In the genomic region with DNA sequence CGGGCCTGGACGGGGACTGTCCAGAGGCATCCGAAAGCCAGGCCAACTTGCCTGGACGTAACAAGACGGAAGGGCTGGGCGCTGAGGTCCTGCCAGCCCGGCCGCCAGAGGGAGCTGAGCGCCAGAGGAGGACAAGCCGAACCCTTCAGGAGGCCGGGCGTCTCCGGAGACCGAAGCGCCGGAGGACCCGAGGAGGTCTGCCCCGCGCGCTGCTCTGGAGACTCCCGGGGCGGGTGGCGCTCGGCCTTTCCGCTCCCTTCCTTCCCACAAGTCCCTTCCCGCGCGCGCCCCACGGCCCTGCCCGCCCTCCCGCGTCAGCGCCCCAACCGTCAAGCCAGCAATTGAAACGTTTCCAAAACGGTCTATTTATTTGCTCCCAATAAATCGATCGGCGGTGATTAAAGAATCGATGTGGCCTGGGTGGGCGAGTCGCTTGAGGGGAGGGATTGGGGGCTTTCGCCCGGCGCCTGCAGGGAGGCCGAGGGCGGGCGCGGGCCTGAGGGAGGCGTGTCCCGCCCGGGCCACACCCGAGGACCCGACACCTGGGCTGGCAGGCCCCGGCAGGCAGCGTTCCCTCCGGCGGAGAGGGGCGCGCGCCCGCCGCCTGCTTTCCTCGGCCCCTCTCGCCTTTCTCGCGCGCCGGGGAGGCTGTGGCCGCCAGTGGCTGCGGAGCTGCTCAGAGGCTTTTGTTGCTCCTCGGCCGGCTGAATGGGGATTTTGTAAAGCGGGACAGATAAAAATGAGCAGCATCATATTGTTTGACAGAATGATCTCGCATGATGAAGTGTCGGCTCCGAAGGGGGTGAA, we compare ENCODE assay signal across 8 cellular contexts. TPM values are rescaled to one million over a fixed set of nuclear protein-coding genes. Genes with fewer than 3 reads are reported as not detected.
DNase-seq lines count a peak whose midpoint lies in the region; ATAC-seq and TF ChIP-seq lines count a peak whose summit lies in the region.

No MANE protein-coding gene starts in this region.

- H3K9me3 ChIP-seq in prostate gland, result no peaks in the 10 kb centered on the region

- peak in 3 of 4 experiments; percentile 49 to 68 (median 59) for TF ChIP-seq CTCF in prostate gland (IDR thresholded peaks at IDR 0.05)

- 2% methylated on average over 45 of the region's 78 CpGs for WGBS in prostate gland

- no peak overlapping the region for H3K27ac ChIP-seq in prostate gland

- intact Hi-C loops in activated T-helper 2 cell treated with anti-CD3 and anti-CD28 coated beads, Interferon-gamma antibody, Interleukin-2, Interleukin-4, amounts not matched to agents 10 μg/mL and 5 μg/mL and 100 μg/mL, durations not matched to agents 14 hours and 24 hours and 36 hours (cut with micrococcal nuclease), result loop anchor here (1.0 to 5.0 kb wide), 2 partner anchors 10 to 930 kb away; no protein-coding TSS in a partner anchor
- intact Hi-C loops in cardiac septum (cut with DNase I), result no loop called here
- intact Hi-C loops in prostate gland (cut with DNase I), result no loop called here

- H3K4me1 Mint-ChIP-seq in activated T-helper 2 cell treated with anti-CD3 and anti-CD28 coated beads, Interferon-gamma antibody, Interleukin-2, Interleukin-4, amounts not matched to agents 10 μg/mL and 5 μg/mL and 100 μg/mL, durations not matched to agents 14 hours and 24 hours and 36 hours (ENCODE audit: low read depth), result peaks cover 23% of the 10 kb centered on the region

- H3K27me3 Mint-ChIP-seq in activated T-helper 2 cell treated with anti-CD3 and anti-CD28 coated beads, Interferon-gamma antibody, Interleukin-2, Interleukin-4, amounts not matched to agents 10 μg/mL and 5 μg/mL and 100 μg/mL, durations not matched to agents 14 hours and 24 hours and 36 hours (ENCODE audit: low read depth), result peaks cover 68% of the 10 kb centered on the region

- no peak for TF ChIP-seq POLR2A in prostate gland (IDR thresholded peaks at IDR 0.05)

- H3K36me3 ChIP-seq in prostate gland, result no peaks in the 10 kb centered on the region

- peaks cover 46% of the 10 kb centered on the region for H3K27me3 ChIP-seq in prostate gland (replicated peaks; ENCODE audit: insufficient read depth)

- ATAC-seq in GM21381 (IDR thresholded peaks at IDR 0.05; ENCODE audit: unreplicated experiment), result peak; percentile 84

- no peak overlapping the region for H3K27ac Mint-ChIP-seq in activated T-helper 2 cell treated with anti-CD3 and anti-CD28 coated beads, Interferon-gamma antibody, Interleukin-2, Interleukin-4, amounts not matched to agents 10 μg/mL and 5 μg/mL and 100 μg/mL, durations not matched to agents 14 hours and 24 hours and 36 hours

- H3K36me3 Mint-ChIP-seq in activated T-helper 2 cell treated with anti-CD3 and anti-CD28 coated beads, Interferon-gamma antibody, Interleukin-2, Interleukin-4, amounts not matched to agents 10 μg/mL and 5 μg/mL and 100 μg/mL, durations not matched to agents 14 hours and 24 hours and 36 hours (ENCODE audit: low read depth), result peaks cover 16% of the 10 kb centered on the region

- peaks cover 17% of the 10 kb centered on the region for H3K9me3 Mint-ChIP-seq in activated T-helper 2 cell treated with anti-CD3 and anti-CD28 coated beads, Interferon-gamma antibody, Interleukin-2, Interleukin-4, amounts not matched to agents 10 μg/mL and 5 μg/mL and 100 μg/mL, durations not matched to agents 14 hours and 24 hours and 36 hours

- peak overlapping the region; percentile 74 for H3K4me3 Mint-ChIP-seq in activated T-helper 2 cell treated with anti-CD3 and anti-CD28 coated beads, Interferon-gamma antibody, Interleukin-2, Interleukin-4, amounts not matched to agents 10 μg/mL and 5 μg/mL and 100 μg/mL, durations not matched to agents 14 hours and 24 hours and 36 hours (ENCODE audit: low read depth)

- DNase-seq in D341Med (ENCODE audit: low spot score) (peak; percentile 88), HT1080 (ENCODE audit: low read depth) (peak; percentile 55), NOMO-1 (lab: John Stamatoyannopoulos, UW; ENCODE audit: unreplicated experiment in 2 of 2) (peak; percentile 65 to 79), cardiac septum (ENCODE audit: low spot score) (peak; percentile 84), prostate gland (ENCODE audit: low spot score) (peak; percentile 61), hippocampal formation (lab: John Stamatoyannopoulos, UW) (no peak)
- peak; percentile 48 for DNase-seq in activated T-helper 2 cell treated with anti-CD3 and anti-CD28 coated beads, Interferon-gamma antibody, Interleukin-2, Interleukin-4, amounts not matched to agents 10 μg/mL and 5 μg/mL and 100 μg/mL, durations not matched to agents 14 hours and 24 hours and 36 hours (ENCODE audit: low spot score)

- H3K4me3 ChIP-seq in prostate gland, result peak overlapping the region; percentile 21 to 30

- peaks cover 6% of the 10 kb centered on the region for H3K4me1 ChIP-seq in prostate gland (replicated peaks)

RNA-seq across cellular contexts. Expression of a gene that starts 5.2 kb away (rescaled TPM):
- total RNA-seq in HT1080 (2014; rRNA removed; shearing (Covaris generic)), result 0.05 TPM in 1 of 2 replicates, not detected in the other
- 0.23 TPM in 1 of 2 replicates, not detected in the other for polyA plus RNA-seq in HT1080 (2015; cell fraction: cytosol; rRNA removed)
- polyA plus RNA-seq in HT1080 (2015; cell fraction: nucleus; rRNA removed), result 0.11 TPM in 1 of 2 replicates, not detected in the other
- total RNA-seq in activated T-helper 2 cell treated with anti-CD3 and anti-CD28 coated beads, Interferon-gamma antibody, Interleukin-2, Interleukin-4, amounts not matched to agents 10 μg/mL and 5 μg/mL and 100 μg/mL, durations not matched to agents 14 hours and 24 hours and 36 hours, result not detected in 2 replicates
- total RNA-seq in cardiac septum (0.30 TPM), prostate gland (1 to 10 TPM in 1 of 2 donors, under 1 TPM in 1; 0.82 to 2.9 TPM)

RNA-seq across cellular contexts. Expression of a gene that starts 50.2 kb away (rescaled TPM):
- 10.3 and 16.0 TPM in 2 replicates for total RNA-seq in HT1080 (2014; rRNA removed; shearing (Covaris generic))
- 11.8 and 12.8 TPM in 2 replicates for polyA plus RNA-seq in HT1080 (2015; cell fraction: cytosol; rRNA removed)
- 47.9 and 50.5 TPM in 2 replicates for polyA plus RNA-seq in HT1080 (2015; cell fraction: nucleus; rRNA removed)
- total RNA-seq in activated T-helper 2 cell treated with anti-CD3 and anti-CD28 coated beads, Interferon-gamma antibody, Interleukin-2, Interleukin-4, amounts not matched to agents 10 μg/mL and 5 μg/mL and 100 μg/mL, durations not matched to agents 14 hours and 24 hours and 36 hours, result 25.3 and 25.5 TPM in 2 replicates
- total RNA-seq in cardiac septum, result 3.4 TPM
- 10 to 100 TPM; 10.2 to 17.6 TPM for total RNA-seq in prostate gland

Comparison
In these comparisons a context has a peak if more than half of its experiments do, and no peak if none do; other contexts are left out.
1. DNase-seq: peak in D341Med (single experiment), HT1080 (single experiment), NOMO-1 (2 of 2), activated T-helper 2 cell treated with anti-CD3 and anti-CD28 coated beads, Interferon-gamma antibody, Interleukin-2, Interleukin-4, amounts not matched to agents 10 μg/mL and 5 μg/mL and 100 μg/mL, durations not matched to agents 14 hours and 24 hours and 36 hours (single experiment), cardiac septum (single experiment) and prostate gland (single experiment); none in hippocampal formation (0 of 2).